In genomic region chr6:136249811-136250685, GRCh38 we compare ENCODE assay signal across 8 cellular contexts. TPM values are rescaled to one million over a fixed set of nuclear protein-coding genes. Genes with fewer than 3 reads are reported as not detected.
DNase-seq lines count a peak whose midpoint lies in the region; ATAC-seq and TF ChIP-seq lines count a peak whose summit lies in the region.

TSS of gene MTFR2 (minus strand) at chr6:136250311. CDS start at chr6:136249099, 1,212 bp downstream.

- peak within 1 kb of the TSS; percentile 57 for H3K27ac Mint-ChIP-seq in activated B cell treated with CpG ODN at 0.5 μM for 24 hours

- no peaks in the 10 kb centered on the region for H3K9me3 Mint-ChIP-seq in activated B cell treated with CpG ODN at 0.5 μM for 24 hours

- H3K4me3 ChIP-seq in AG10803 (ENCODE audit: low read length) (peak within 1 kb of the TSS; percentile 88), spleen (peak within 1 kb of the TSS; percentile 69 to 97 (median 84))

- ATAC-seq in GM19035 (IDR thresholded peaks at IDR 0.05; ENCODE audit: unreplicated experiment) (peak; percentile 96), HG03342 (IDR thresholded peaks at IDR 0.05; ENCODE audit: unreplicated experiment) (peak; percentile 97), activated B cell treated with CpG ODN at 0.5 μM for 24 hours (ENCODE audit: low read depth) (peak; percentile 97)

- POLR2A ChIA-PET in activated B cell treated with CpG ODN at 0.5 μM for 24 hours (lab: Charles Lee): interaction anchor here (0.7 to 6.3 kb wide), 7 partner anchors 10 to 754 kb away, joined by 3 to 84 read pairs (median 4); partner anchors contain the start of gene BCLAF1

- TF ChIP-seq CTCF in AG10803 (conservative IDR thresholded peaks at IDR 0.05; ENCODE audit: low read length): no peak
- TF ChIP-seq CTCF in activated B cell treated with CpG ODN at 0.5 μM for 24 hours (IDR thresholded peaks at IDR 0.05): no peak
- peak in 2 of 11 experiments; percentile 15 to 25 for TF ChIP-seq CTCF in spleen (IDR thresholded peaks at IDR 0.05 in 8 of 11, conservative IDR thresholded peaks at IDR 0.05 in 3 of 11)

- intact Hi-C loops in activated B cell treated with CpG ODN at 0.5 μM for 24 hours (cut with micrococcal nuclease): loop anchor here (1.0 to 10.0 kb wide), 4 partner anchors 39 to 1195 kb away; partner anchors contain the start of genes AHI1, BCLAF1, HBS1L and MAP7
- intact Hi-C loops in spleen (cut with DNase I; ENCODE audit: low total_unique reads): no loop called here

- H3K36me3 ChIP-seq in spleen: no peaks in the 10 kb centered on the region

- H3K4me1 Mint-ChIP-seq in activated B cell treated with CpG ODN at 0.5 μM for 24 hours: peaks cover 27% of the 10 kb centered on the region

- peak; percentile 99 for DNase-seq in AG10803 (ENCODE audit: low read depth)
- peak; percentile 96 for DNase-seq in NCI-H345 treated with DMSO at 0.1 percent for 48 hours (lab: John Stamatoyannopoulos, UW; ENCODE audit: unreplicated experiment)
- DNase-seq in activated B cell treated with CpG ODN at 0.5 μM for 24 hours: peak; percentile 74
- DNase-seq in central memory CD4-positive, alpha-beta T cell: peak; percentile 96
- peak; percentile 99 for DNase-seq in inferior parietal cortex (ENCODE audit: extremely low spot score)
- DNase-seq in spleen: peak; percentile 96

- 0 to 1% (median 0%) methylated on average over 29 to 59 of the region's 59 CpGs for WGBS in spleen, 5 donors

- no peaks in the 10 kb centered on the region for H3K27me3 Mint-ChIP-seq in activated B cell treated with CpG ODN at 0.5 μM for 24 hours

- H3K4me3 Mint-ChIP-seq in activated B cell treated with CpG ODN at 0.5 μM for 24 hours: peak within 1 kb of the TSS; percentile 89

- no peaks in the 10 kb centered on the region for H3K27me3 ChIP-seq in spleen (replicated peaks in 1 of 7)

- CTCF ChIA-PET in activated B cell treated with CpG ODN at 0.5 μM for 24 hours (lab: Charles Lee): interaction anchor here (0.8 to 1.2 kb wide), 2 partner anchors 24 to 36 kb away, joined by 3 to 5 read pairs; no protein-coding TSS in a partner anchor

- peaks cover 6% of the 10 kb centered on the region for H3K36me3 Mint-ChIP-seq in activated B cell treated with CpG ODN at 0.5 μM for 24 hours (ENCODE audit: low read depth)

- H3K9me3 ChIP-seq in spleen: no peaks in the 10 kb centered on the region

- TF ChIP-seq POLR2A in spleen (IDR thresholded peaks at IDR 0.05): no peak

- peak within 1 kb of the TSS in 5 of 8 donors; percentile 35 to 78 (median 57) for H3K27ac ChIP-seq in spleen

- peaks cover 3 to 31% (median 20%) of the 10 kb centered on the region in 6 donors for H3K4me1 ChIP-seq in spleen

RNA-seq across cellular contexts. Expression of gene MTFR2, which starts in this region (rescaled TPM):
- total RNA-seq in activated B cell treated with CpG ODN at 0.5 μM for 24 hours (2.5 and 3.5 TPM in 2 replicates), spleen (1 to 10 TPM; 1.6 to 4.6 (median 2.6) TPM)
- polyA plus RNA-seq in spleen: 1 to 10 TPM; 2.2 to 3.7 (median 2.4) TPM

Comparison
In these comparisons a context has a peak if more than half of its experiments do, and no peak if none do; other contexts are left out.
1. Peak in every context shown above with its lines: DNase-seq, ATAC-seq, H3K4me3 ChIP-seq and H3K27ac ChIP-seq.